8 cellular contexts compared by ENCODE assay signal in genomic region chr2:27683390-27684071, GRCh38. TPM values are rescaled to one million over a fixed set of nuclear protein-coding genes. Genes with fewer than 3 reads are reported as not detected.
DNase-seq lines count a peak whose midpoint lies in the region; ATAC-seq and TF ChIP-seq lines count a peak whose summit lies in the region.

No MANE protein-coding gene starts in this region.

- ATAC-seq in naive B cell (ENCODE audit: low read depth in 2 of 2), result peak; percentile 88 to 91

- H3K4me1 Mint-ChIP-seq in naive B cell, result peaks cover 5 to 6% (median 6%) of the 10 kb centered on the region in 3 donors

- no peaks in the 10 kb centered on the region for H3K27me3 ChIP-seq in OCI-LY1 (ENCODE audit: insufficient read depth, low read length)

- no peaks in the 10 kb centered on the region for H4K20me1 ChIP-seq in OCI-LY1 (ENCODE audit: insufficient read depth, low read length)

- no peaks in the 10 kb centered on the region for H3K79me2 ChIP-seq in OCI-LY1 (ENCODE audit: insufficient read depth, low read length)

- H3K4me2 ChIP-seq in OCI-LY1 (ENCODE audit: low read length), result no peak overlapping the region

- H3K27ac Mint-ChIP-seq in naive B cell, result peak overlapping the region in 4 of 6 donors; percentile 52 to 90 (median 81)

- H3K9me3 Mint-ChIP-seq in naive B cell, result no peaks in the 10 kb centered on the region

- H2AFZ ChIP-seq in OCI-LY1 (ENCODE audit: low read length), result no peak overlapping the region

- H3K36me3 Mint-ChIP-seq in naive B cell, result peaks cover 8 to 13% of the 10 kb centered on the region in 2 donors

- peak overlapping the region in 1 of 8 donors; percentile 53 for H3K4me3 Mint-ChIP-seq in naive B cell

- H3K27ac ChIP-seq in OCI-LY1 (ENCODE audit: low read depth, low read length, poor library complexity, severe bottlenecking), result no peak overlapping the region
- H3K27ac ChIP-seq in epithelial cell of prostate, result peak overlapping the region; percentile 88

- H3K36me3 ChIP-seq in OCI-LY1 (ENCODE audit: insufficient read depth, low read length), result peaks cover 53% of the 10 kb centered on the region

- H3K4me3 ChIP-seq in Jurkat, Clone E6-1 (ENCODE audit: low read length), result no peak overlapping the region
- no peak overlapping the region for H3K4me3 ChIP-seq in OCI-LY1 (ENCODE audit: low read depth, low read length, poor library complexity, severe bottlenecking)

- no peaks in the 10 kb centered on the region for H3K9me3 ChIP-seq in OCI-LY1 (ENCODE audit: low read length)

- DNase-seq in AG20443 (ENCODE audit: low spot score) (peak; percentile 68), GM19240 (ENCODE audit: insufficient read length, low spot score) (peak; percentile 19), epithelial cell of prostate (ENCODE audit: low read depth, low spot score) (peak; percentile 46), naive B cell (peak; percentile 83)
- DNase-seq in Jurkat, Clone E6-1 (ENCODE audit: low read depth, low spot score), result peak; percentile 95
- DNase-seq in activated CD8-positive, alpha-beta memory T cell treated with anti-CD3 and anti-CD28 coated beads, Interleukin-2, amount 50 U/mL, for 24 hours (ENCODE audit: extremely low read depth), result peak; percentile 80
- peak; percentile 54 to 78 for DNase-seq in stimulated activated CD8-positive, alpha-beta memory T cell treated with anti-CD3 and anti-CD28 coated beads, Interleukin-7, amount 100 ng/mL, for 4 hours (ENCODE audit: low read depth in 2 of 2)

- no peaks in the 10 kb centered on the region for H3F3A ChIP-seq in OCI-LY1 (ENCODE audit: insufficient read depth, low read length)

- no peaks in the 10 kb centered on the region for H3K27me3 Mint-ChIP-seq in naive B cell

- no peaks in the 10 kb centered on the region for H3K4me1 ChIP-seq in OCI-LY1 (ENCODE audit: insufficient read depth, low read length, severe bottlenecking)

- no peak overlapping the region for H3K9ac ChIP-seq in OCI-LY1 (ENCODE audit: low read length)

- no peaks in the 10 kb centered on the region for H3K9me2 ChIP-seq in OCI-LY1 (ENCODE audit: low read depth, low read length)

- TF ChIP-seq CTCF in OCI-LY1 (IDR thresholded peaks at IDR 0.05; ENCODE audit: low read length), result peak; percentile 99

RNA-seq across cellular contexts. Expression of gene SLC4A1AP, which starts 19.8 kb away (rescaled TPM):
- polyA plus RNA-seq in Jurkat, Clone E6-1 (2012; ENCODE audit: insufficient read depth, insufficient read length), result 34.8 TPM
- polyA plus RNA-seq in naive B cell (ENCODE audit: low read depth in 6 of 6), result 10 to 100 TPM; 14.0 to 25.9 (median 24.1) TPM

RNA-seq across cellular contexts. Expression of gene SUPT7L, which starts 20.1 kb away (rescaled TPM):
- 37.2 TPM for polyA plus RNA-seq in Jurkat, Clone E6-1 (2012; ENCODE audit: insufficient read depth, insufficient read length)
- 10 to 100 TPM; 12.9 to 18.2 (median 15.2) TPM for polyA plus RNA-seq in naive B cell (ENCODE audit: low read depth in 6 of 6)

RNA-seq across cellular contexts. Expression of gene GPN1, which starts 54.7 kb away (rescaled TPM):
- polyA plus RNA-seq in Jurkat, Clone E6-1 (2012; ENCODE audit: insufficient read depth, insufficient read length), result 57.9 TPM
- 10 to 100 TPM; 50.3 to 89.4 (median 62.2) TPM for polyA plus RNA-seq in naive B cell (ENCODE audit: low read depth in 6 of 6)

RNA-seq across cellular contexts. Expression of gene CCDC121, which starts 54.7 kb away (rescaled TPM):
- polyA plus RNA-seq in Jurkat, Clone E6-1 (2012; ENCODE audit: insufficient read depth, insufficient read length), result 0.98 TPM
- 1 to 10 TPM; 1.3 to 2.6 (median 1.8) TPM for polyA plus RNA-seq in naive B cell (ENCODE audit: low read depth in 6 of 6)

Comparison
In these comparisons a context has a peak if more than half of its experiments do, and no peak if none do; other contexts are left out.
1. DNase-seq: peak in every context shown above with its lines; median percentile 95 in Jurkat, Clone E6-1; 83 in naive B cell; 80 in activated CD8-positive, alpha-beta memory T cell treated with anti-CD3 and anti-CD28 coated beads, Interleukin-2, amount 50 U/mL, for 24 hours; 68 in AG20443; 66 in stimulated activated CD8-positive, alpha-beta memory T cell treated with anti-CD3 and anti-CD28 coated beads, Interleukin-7, amount 100 ng/mL, for 4 hours; 46 in epithelial cell of prostate; 19 in GM19240.